Comparison of ENCODE assay signal across 18 cellular contexts in the genomic region with DNA sequence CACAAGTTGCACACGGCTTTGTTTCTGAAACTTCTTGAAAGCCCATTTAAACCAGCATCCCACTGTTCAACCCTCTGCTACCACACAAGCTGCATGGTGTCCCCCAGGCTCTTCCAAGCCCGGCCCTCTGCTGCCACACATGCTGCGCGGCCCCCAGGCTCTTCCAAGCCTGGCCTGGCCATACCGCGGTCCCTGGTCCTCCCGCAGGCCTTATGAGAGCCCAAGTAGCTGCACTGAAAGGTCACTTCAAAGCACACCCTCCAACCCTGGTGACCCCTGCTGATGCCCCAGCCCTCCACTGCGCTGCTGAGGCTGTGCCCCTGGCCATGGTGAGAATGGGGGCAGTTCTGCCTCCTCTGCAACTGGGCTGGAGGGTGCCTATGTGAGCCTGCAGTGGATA. TPM values are rescaled to one million over a fixed set of nuclear protein-coding genes. Genes with fewer than 3 reads are reported as not detected.
A peak's percentile ranks its signal among the peaks of the same experiment; 100 is the strongest.
DNase-seq lines count a peak whose midpoint lies in the region; ATAC-seq, FAIRE-seq and TF ChIP-seq lines count a peak whose summit lies in the region.
"Had no signal": no experiment of that assay in that cellular context is flagged by ENCODE, and none has a peak within 500 bp of the region (broad histone marks: within the 10 kb centered on the region; RNA-seq: fewer than 3 reads in every experiment).

No MANE protein-coding gene starts in this region.

- H3K36me3 ChIP-seq in HepG2 (replicated peaks in 1 of 2; ENCODE audit: control insufficient read depth in 1 of 2, insufficient read depth in 2 of 2, low read length in 2 of 2) (no peaks in the 10 kb centered on the region), right lobe of liver (no peaks in the 10 kb centered on the region), neural progenitor cell (no peaks in the 10 kb centered on the region), small intestine (ENCODE audit: control insufficient read depth in 2 of 2, insufficient read depth in 2 of 2, low read length in 2 of 2) (no peaks in the 10 kb centered on the region), right atrium auricular region (no peaks in the 10 kb centered on the region)

- H3K36me3 Mint-ChIP-seq in neural progenitor cell: no peaks in the 10 kb centered on the region

- H3K27me3 ChIP-seq in HepG2 (ENCODE audit: control insufficient read depth in 1 of 2, insufficient read depth in 2 of 2, low read length in 2 of 2) (no peaks in the 10 kb centered on the region), right lobe of liver (no peaks in the 10 kb centered on the region), neural progenitor cell (no peaks in the 10 kb centered on the region), small intestine (ENCODE audit: control insufficient read depth in 2 of 2, insufficient read depth in 2 of 2, low read length in 2 of 2) (no peaks in the 10 kb centered on the region), right atrium auricular region (no peaks in the 10 kb centered on the region)

- intact Hi-C loops in HepG2 (cut with micrococcal nuclease; ENCODE audit: unreplicated experiment): no loop called here
- intact Hi-C loops in right lobe of liver (cut with DNase I): no loop called here

- H3K79me2 ChIP-seq in HepG2 (ENCODE audit: insufficient read depth, low read length) (no peaks in the 10 kb centered on the region), neural progenitor cell (ENCODE audit: low read depth) (no peaks in the 10 kb centered on the region)

- peaks cover 8% of the 10 kb centered on the region for H3K4me1 Mint-ChIP-seq in neural progenitor cell

- no TSS peak for BruUV-seq in HepG2 (replicated peaks; lab: Mats Ljungman, UMichigan)

- no peak overlapping the region for H3K9ac ChIP-seq in HepG2 (ENCODE audit: insufficient read depth, low read depth, low read length)
- no peak overlapping the region for H3K9ac ChIP-seq in neural progenitor cell

- no peak overlapping the region for H3K4me2 ChIP-seq in HepG2 (ENCODE audit: low read depth, low read length)
- no peak overlapping the region for H3K4me2 ChIP-seq in neural progenitor cell

- H3K4me3 Mint-ChIP-seq in neural progenitor cell: peak overlapping the region; percentile 25
- H3K4me3 Mint-ChIP-seq: CD4-positive, alpha-beta T cell had no signal

- WGBS in HepG2 (ENCODE audit: low lambda C conversion rate): 45% methylated on average over 6 of the region's 8 CpGs
- 83% methylated on average over 2 of the region's 8 CpGs for WGBS in right lobe of liver (ENCODE audit: insufficient coverage, low coverage, low lambda C conversion rate, missing lambda C conversion rate)
- WGBS in small intestine, 3 donors: 87 to 95% (median 88%) methylated on average over 8 of the region's 8 CpGs

- ATAC-seq in HepG2: no peak
- no peak for ATAC-seq in right lobe of liver
- ATAC-seq in GM18907 (IDR thresholded peaks at IDR 0.05; ENCODE audit: unreplicated experiment): no peak

- no peak for TF ChIP-seq EP300 in HepG2 (IDR thresholded peaks at IDR 0.05; ENCODE audit: low read depth in 2 of 2, low read length in 2 of 2)
- TF ChIP-seq EP300 in HepG2 (CRISPR knock-in tag; IDR thresholded peaks at IDR 0.05; ENCODE audit: borderline replicate concordance): no peak

- FAIRE-seq in HepG2 (lab: Jason Lieb, UNC) (no peak), small intestine (lab: Jason Lieb, UNC) (no peak)
- FAIRE-seq: G401.6, GM12891 had no signal

- peaks cover 15% of the 10 kb centered on the region for H3K27me3 Mint-ChIP-seq in neural progenitor cell (ENCODE audit: insufficient read depth, low read depth)
- H3K27me3 Mint-ChIP-seq: CD4-positive, alpha-beta T cell had no signal

- POLR2A ChIA-PET in HepG2 (lab: Yijun Ruan, JAX): no interaction called here

- H2AFZ ChIP-seq in HepG2 (ENCODE audit: low read length) (no peak overlapping the region), neural progenitor cell (replicated peaks) (no peak overlapping the region)

- H3K27ac Mint-ChIP-seq in neural progenitor cell: no peak overlapping the region
- H3K27ac Mint-ChIP-seq: CD4-positive, alpha-beta T cell had no signal

- peaks cover 9% of the 10 kb centered on the region for H3K9me3 Mint-ChIP-seq in neural progenitor cell
- H3K9me3 Mint-ChIP-seq: CD4-positive, alpha-beta T cell had no signal

- TF ChIP-seq CTCF in HepG2 (CRISPR knock-in tag; IDR thresholded peaks at IDR 0.05): no peak
- no peak for TF ChIP-seq CTCF in right lobe of liver (IDR thresholded peaks at IDR 0.05)
- TF ChIP-seq CTCF in neural progenitor cell (IDR thresholded peaks at IDR 0.05): no peak
- no peak for TF ChIP-seq CTCF in right atrium auricular region (IDR thresholded peaks at IDR 0.05)

- H3K9me3 ChIP-seq in HepG2 (ENCODE audit: low read length) (no peaks in the 10 kb centered on the region), right lobe of liver (no peaks in the 10 kb centered on the region), neural progenitor cell (ENCODE audit: low read depth) (no peaks in the 10 kb centered on the region), small intestine (ENCODE audit: control insufficient read depth, low read depth) (no peaks in the 10 kb centered on the region), right atrium auricular region (no peaks in the 10 kb centered on the region)

- H3K4me1 ChIP-seq in HepG2 (ENCODE audit: insufficient read depth, low read length): peaks cover 35% of the 10 kb centered on the region
- H3K4me1 ChIP-seq in right lobe of liver: peaks cover 0 to 7% (median 0%) of the 10 kb centered on the region in 4 donors
- no peaks in the 10 kb centered on the region for H3K4me1 ChIP-seq in neural progenitor cell
- H3K4me1 ChIP-seq in small intestine (ENCODE audit: control insufficient read depth in 2 of 2, insufficient read depth in 1 of 2, low read depth in 1 of 2, low read length in 1 of 2): no peaks in the 10 kb centered on the region
- H3K4me1 ChIP-seq in right atrium auricular region: peaks cover 0 to 9% of the 10 kb centered on the region in 2 donors

- peaks cover 15% of the 10 kb centered on the region for H3F3A ChIP-seq in neural progenitor cell (ENCODE audit: low read depth)

- H4K20me1 ChIP-seq in HepG2 (ENCODE audit: insufficient read depth, low read length) (no peaks in the 10 kb centered on the region), neural progenitor cell (ENCODE audit: low read depth) (no peaks in the 10 kb centered on the region)

- CTCF ChIA-PET in HepG2 (lab: Yijun Ruan, JAX; ENCODE audit: low intra/inter-chr PET ratio, low total read pairs): no interaction called here

- no peak for DNase-seq in HepG2 (ENCODE audit: low spot score)
- no peak for DNase-seq in right lobe of liver
- DNase-seq in neural progenitor cell (ENCODE audit: low spot score): no peak
- DNase-seq in small intestine: no peak
- DNase-seq in right atrium auricular region (ENCODE audit: low spot score): no peak
- DNase-seq in G401 (ENCODE audit: low spot score): no peak
- DNase-seq: AML-193; C1 segment of cervical spinal cord; Calu3; CD4-positive, alpha-beta T cell; DMS79; GOT3; HCEC 1CT had no signal

- H3K27ac ChIP-seq in HepG2 (ENCODE audit: extremely low read length, insufficient read depth, low read length) (no peak overlapping the region), right lobe of liver (no peak overlapping the region), cingulate gyrus (ENCODE audit: low read depth, low read length) (peak overlapping the region; percentile 74), neural progenitor cell (no peak overlapping the region), small intestine (ENCODE audit: low read depth in 1 of 2, low read length in 1 of 2) (no peak overlapping the region), right atrium auricular region (no peak overlapping the region)
- H3K27ac ChIP-seq: 22Rv1 had no signal

- TF ChIP-seq POLR2A in HepG2 (IDR thresholded peaks at IDR 0.05; ENCODE audit: insufficient read depth in 1 of 2, low read depth in 2 of 2, low read length in 2 of 2): no peak
- TF ChIP-seq POLR2A in right lobe of liver (IDR thresholded peaks at IDR 0.05): no peak

- in situ Hi-C loops in HepG2 (cut with HindIII; ENCODE audit: extremely low pct_ligation_motif_present, low pct_unique_long_range_greater_than_20kb): no loop called here
- in situ Hi-C loops in G401 (cut with HindIII; ENCODE audit: low sequenced_read_pairs): no loop called here

- H3K4me3 ChIP-seq in HepG2 (replicated peaks in 1 of 3; ENCODE audit: insufficient read depth in 1 of 3, low read depth in 2 of 3, low read length in 3 of 3) (no peak overlapping the region), right lobe of liver (no peak overlapping the region), neural progenitor cell (no peak overlapping the region), small intestine (ENCODE audit: low read depth in 1 of 2, low read length in 2 of 2) (no peak overlapping the region), right atrium auricular region (no peak overlapping the region)

- no peak for TF ChIP-seq RAD21 in HepG2 (CRISPR knock-in tag; IDR thresholded peaks at IDR 0.05)

RNA-seq across cellular contexts. Expression of a gene that starts 25.9 kb away (rescaled TPM):
- total RNA-seq in HepG2 (2016; rRNA removed; fragmentation: Illumina TruSeq; extraction: Trizol): 0.18 TPM in 1 of 2 replicates, not detected in the other
- total RNA-seq in HepG2 (2016; cell fraction: cytosol; rRNA removed; fragmentation: Illumina TruSeq; extraction: Trizol; ENCODE audit: low read depth): 0.40 and 0.53 TPM in 2 replicates
- 0.13 and 0.22 TPM in 2 replicates for total RNA-seq in HepG2 (2016; cell fraction: insoluble cytoplasmic fraction; rRNA removed; fragmentation: Illumina TruSeq; extraction: Trizol)
- total RNA-seq in HepG2 (2016; cell fraction: membrane; rRNA removed; fragmentation: Illumina TruSeq; extraction: Trizol): 0.25 and 0.28 TPM in 2 replicates
- total RNA-seq in HepG2 (2016; cell fraction: nucleus; rRNA removed; fragmentation: Illumina TruSeq; extraction: Trizol): 0.28 TPM in 1 of 2 replicates, not detected in the other
- polyA plus RNA-seq in HepG2 (2011; rRNA removed): 0.18 and 0.24 TPM in 2 replicates
- polyA plus RNA-seq in HepG2 (2011; cell fraction: cytosol; rRNA removed): 0.11 TPM in 1 of 2 replicates, not detected in the other
- polyA plus RNA-seq in HepG2 (2011; cell fraction: nucleus; rRNA removed): 0.21 and 0.42 TPM in 2 replicates
- polyA plus RNA-seq in HepG2 (2012): not detected in 2 replicates
- 0.29 and 0.34 TPM in 2 replicates for polyA plus RNA-seq in HepG2 (2016; cell fraction: cytosol; fragmentation: Illumina TruSeq; extraction: Trizol; ENCODE audit: low read depth)
- 0.39 and 0.44 TPM in 2 replicates for polyA plus RNA-seq in HepG2 (2016; cell fraction: insoluble cytoplasmic fraction; fragmentation: Illumina TruSeq; extraction: Trizol; ENCODE audit: low read depth)
- polyA plus RNA-seq in HepG2 (2016; cell fraction: membrane; fragmentation: Illumina TruSeq; extraction: Trizol; ENCODE audit: low read depth): 0.14 and 0.19 TPM in 2 replicates
- polyA plus RNA-seq in HepG2 (2016; cell fraction: nucleus; fragmentation: Illumina TruSeq; extraction: Trizol; ENCODE audit: insufficient read depth, low read depth): 0.36 TPM in 1 of 2 replicates, not detected in the other
- polyA minus RNA-seq in HepG2 (2011; rRNA and poly(A)+ RNA removed; ENCODE audit: low replicate concordance): 0.09 and 0.18 TPM in 2 replicates
- polyA minus RNA-seq in HepG2 (2011; cell fraction: cytosol; rRNA and poly(A)+ RNA removed): not detected in 2 replicates
- not detected in 2 replicates for polyA minus RNA-seq in HepG2 (2011; cell fraction: nucleus; rRNA and poly(A)+ RNA removed)
- not detected for total RNA-seq in right lobe of liver
- not detected in 2 replicates for total RNA-seq in neural progenitor cell (ENCODE audit: low replicate concordance)
- not detected for polyA plus RNA-seq in small intestine
- total RNA-seq in right atrium auricular region: not detected
- not detected in 2 replicates for total RNA-seq in G401 (2014; rRNA removed; shearing (Covaris generic))
- total RNA-seq: Calu3; CD4-positive, alpha-beta T cell had no signal

RNA-seq across cellular contexts. Expression of a gene that starts 26.6 kb away (rescaled TPM):
- total RNA-seq in HepG2 (2016; rRNA removed; fragmentation: Illumina TruSeq; extraction: Trizol) (6.1 and 8.4 TPM in 2 replicates), right lobe of liver (1 to 10 TPM in 2 of 6 experiments, under 1 TPM in 4; 0.31 to 1.2 (median 0.86) TPM), neural progenitor cell (ENCODE audit: low replicate concordance) (0.32 and 4.4 TPM in 2 replicates), right atrium auricular region (1 to 10 TPM; 5.4 to 6.5 TPM)
- 1.5 and 2.0 TPM in 2 replicates for total RNA-seq in HepG2 (2016; cell fraction: cytosol; rRNA removed; fragmentation: Illumina TruSeq; extraction: Trizol; ENCODE audit: low read depth)
- 5.3 and 9.5 TPM in 2 replicates for total RNA-seq in HepG2 (2016; cell fraction: insoluble cytoplasmic fraction; rRNA removed; fragmentation: Illumina TruSeq; extraction: Trizol)
- total RNA-seq in HepG2 (2016; cell fraction: membrane; rRNA removed; fragmentation: Illumina TruSeq; extraction: Trizol): 2.9 and 3.0 TPM in 2 replicates
- total RNA-seq in HepG2 (2016; cell fraction: nucleus; rRNA removed; fragmentation: Illumina TruSeq; extraction: Trizol): 9.7 and 12.6 TPM in 2 replicates
- polyA plus RNA-seq in HepG2 (2011; rRNA removed) (2.9 and 5.2 TPM in 2 replicates), small intestine (100 to 1,000 TPM in 1 of 3 donors, 10 to 100 TPM in 2; 33.1 to 118 (median 98.1) TPM)
- polyA plus RNA-seq in HepG2 (2011; cell fraction: cytosol; rRNA removed): 2.9 and 4.3 TPM in 2 replicates
- polyA plus RNA-seq in HepG2 (2011; cell fraction: nucleus; rRNA removed): 15.0 and 16.5 TPM in 2 replicates
- polyA plus RNA-seq in HepG2 (2012): 4.4 and 8.0 TPM in 2 replicates
- 0.54 and 0.65 TPM in 2 replicates for polyA plus RNA-seq in HepG2 (2016; cell fraction: cytosol; fragmentation: Illumina TruSeq; extraction: Trizol; ENCODE audit: low read depth)
- polyA plus RNA-seq in HepG2 (2016; cell fraction: insoluble cytoplasmic fraction; fragmentation: Illumina TruSeq; extraction: Trizol; ENCODE audit: low read depth): 5.7 and 6.0 TPM in 2 replicates
- polyA plus RNA-seq in HepG2 (2016; cell fraction: membrane; fragmentation: Illumina TruSeq; extraction: Trizol; ENCODE audit: low read depth): 1.1 and 1.8 TPM in 2 replicates
- polyA plus RNA-seq in HepG2 (2016; cell fraction: nucleus; fragmentation: Illumina TruSeq; extraction: Trizol; ENCODE audit: insufficient read depth, low read depth): 14.7 and 18.3 TPM in 2 replicates
- polyA minus RNA-seq in HepG2 (2011; rRNA and poly(A)+ RNA removed; ENCODE audit: low replicate concordance): 20.3 and 42.0 TPM in 2 replicates
- polyA minus RNA-seq in HepG2 (2011; cell fraction: cytosol; rRNA and poly(A)+ RNA removed): 7.4 and 11.0 TPM in 2 replicates
- polyA minus RNA-seq in HepG2 (2011; cell fraction: nucleus; rRNA and poly(A)+ RNA removed): 3.6 and 4.6 TPM in 2 replicates
- 7.5 and 19.0 TPM in 2 replicates for total RNA-seq in G401 (2014; rRNA removed; shearing (Covaris generic))
- total RNA-seq: Calu3 had no signal
